ENCODE assay signal across 12 cellular contexts in genomic region chr2:38748391-38748790, GRCh38. TPM values are rescaled to one million over a fixed set of nuclear protein-coding genes. Genes with fewer than 3 reads are reported as not detected.
DNase-seq lines count a peak whose midpoint lies in the region; ATAC-seq and TF ChIP-seq lines count a peak whose summit lies in the region.
"Had no signal": no experiment of that assay in that cellular context is flagged by ENCODE, and none has a peak within 500 bp of the region (broad histone marks: within the 10 kb centered on the region; RNA-seq: fewer than 3 reads in every experiment).

No MANE protein-coding gene starts in this region.

- no peak for DNase-seq in CD4-positive, alpha-beta memory T cell
- DNase-seq in activated naive CD8-positive, alpha-beta T cell treated with anti-CD3 and anti-CD28 coated beads, Interleukin-2, amount 50 U/mL, for 24 hours: no peak
- no peak for DNase-seq in natural killer cell treated with Interleukin-12 subunit alpha and Interleukin-12 subunit beta and Interleukin-15 and Interleukin-18, amount 100 ng/mL, for 72 hours (ENCODE audit: low spot score)
- no peak for DNase-seq in thyroid gland
- DNase-seq in Kasumi-1 (lab: John Stamatoyannopoulos, UW): no peak
- DNase-seq in foreskin melanocyte: no peak
- no peak for DNase-seq in iPS-NIHi7 (ENCODE audit: extremely low spot score)
- DNase-seq: NCI-H1092 treated with DMSO at 0.1 percent for 48 hours, NCI-H82, ovary, transverse colon had no signal

- no peak for TF ChIP-seq POLR2A in thyroid gland (IDR thresholded peaks at IDR 0.05)

- no peak for ATAC-seq in activated naive CD8-positive, alpha-beta T cell treated with anti-CD3 and anti-CD28 coated beads, Interleukin-2, amount 50 U/mL, for 24 hours
- no peak for ATAC-seq in natural killer cell treated with Interleukin-12 subunit alpha and Interleukin-12 subunit beta and Interleukin-15 and Interleukin-18, amount 100 ng/mL, for 72 hours

- CTCF ChIA-PET in CD4-positive, alpha-beta memory T cell (lab: Charles Lee; ENCODE audit: partially characterized antibody): interaction anchor here (0.6 to 4.4 kb wide), 6 partner anchors 22 to 167 kb away, joined by 3 to 27 read pairs (median 4); no protein-coding TSS in a partner anchor

- H3K27me3 Mint-ChIP-seq in CD4-positive, alpha-beta memory T cell: peaks cover 0 to 3% of the 10 kb centered on the region in 2 donors
- H3K27me3 Mint-ChIP-seq in IgD-negative memory B cell: peaks cover 3% of the 10 kb centered on the region
- peaks cover 3% of the 10 kb centered on the region for H3K27me3 Mint-ChIP-seq in activated naive CD8-positive, alpha-beta T cell treated with anti-CD3 and anti-CD28 coated beads, Interleukin-2, amount 50 U/mL, for 24 hours
- H3K27me3 Mint-ChIP-seq in natural killer cell treated with Interleukin-12 subunit alpha and Interleukin-12 subunit beta and Interleukin-15 and Interleukin-18, amount 100 ng/mL, for 72 hours: no peaks in the 10 kb centered on the region

- H3K27ac Mint-ChIP-seq in CD4-positive, alpha-beta memory T cell: peak overlapping the region; percentile 86 to 99 (median 96)
- H3K27ac Mint-ChIP-seq in IgD-negative memory B cell: peak overlapping the region; percentile 90 to 99 (median 93)
- peak overlapping the region; percentile 99 for H3K27ac Mint-ChIP-seq in activated naive CD8-positive, alpha-beta T cell treated with anti-CD3 and anti-CD28 coated beads, Interleukin-2, amount 50 U/mL, for 24 hours
- peak overlapping the region; percentile 99 to 100 for H3K27ac Mint-ChIP-seq in natural killer cell treated with Interleukin-12 subunit alpha and Interleukin-12 subunit beta and Interleukin-15 and Interleukin-18, amount 100 ng/mL, for 72 hours

- no peak for TF ChIP-seq CTCF in thyroid gland (IDR thresholded peaks at IDR 0.05)

- H3K36me3 Mint-ChIP-seq in CD4-positive, alpha-beta memory T cell: peaks cover 69 to 81% of the 10 kb centered on the region in 2 donors
- peaks cover 22% of the 10 kb centered on the region for H3K36me3 Mint-ChIP-seq in IgD-negative memory B cell
- H3K36me3 Mint-ChIP-seq in activated naive CD8-positive, alpha-beta T cell treated with anti-CD3 and anti-CD28 coated beads, Interleukin-2, amount 50 U/mL, for 24 hours (ENCODE audit: low read depth): peaks cover 76% of the 10 kb centered on the region
- peaks cover 59% of the 10 kb centered on the region for H3K36me3 Mint-ChIP-seq in natural killer cell treated with Interleukin-12 subunit alpha and Interleukin-12 subunit beta and Interleukin-15 and Interleukin-18, amount 100 ng/mL, for 72 hours

- POLR2A ChIA-PET in CD4-positive, alpha-beta memory T cell (lab: Charles Lee; ENCODE audit: partially characterized antibody): interaction anchor here (0.6 to 8.0 kb wide), 12 partner anchors 7 to 389 kb away, joined by 3 to 327 read pairs (median 4); partner anchors contain the start of genes GALM, GEMIN6 and HNRNPLL

- H3K9me3 ChIP-seq in CD4-positive, alpha-beta memory T cell (ENCODE audit: control insufficient read depth in 1 of 2, low read length in 2 of 2): no peaks in the 10 kb centered on the region
- H3K9me3 ChIP-seq in thyroid gland: no peaks in the 10 kb centered on the region
- H3K9me3 ChIP-seq: ovary, transverse colon had no signal

- H3K4me3 ChIP-seq in CD4-positive, alpha-beta memory T cell (ENCODE audit: low read length in 2 of 2): peak overlapping the region in 1 of 2 donors; percentile 3
- no peak overlapping the region for H3K4me3 ChIP-seq in thyroid gland (replicated peaks in 1 of 3)
- H3K4me3 ChIP-seq: ovary had no signal

- H3K4me1 ChIP-seq in CD4-positive, alpha-beta memory T cell (ENCODE audit: insufficient read depth, low read length): peaks cover 75% of the 10 kb centered on the region
- H3K4me1 ChIP-seq in thyroid gland: peaks cover 9 to 18% of the 10 kb centered on the region in 2 donors

- peak overlapping the region; percentile 93 for H3K27ac ChIP-seq in CD4-positive, alpha-beta memory T cell (ENCODE audit: low read depth, low read length)
- H3K27ac ChIP-seq in thyroid gland: no peak overlapping the region
- H3K27ac ChIP-seq: ovary had no signal

- H3K9me3 Mint-ChIP-seq in CD4-positive, alpha-beta memory T cell: peaks cover 0 to 22% (median 1%) of the 10 kb centered on the region in 8 donors
- H3K9me3 Mint-ChIP-seq in IgD-negative memory B cell: peaks cover 0 to 3% (median 0%) of the 10 kb centered on the region in 3 donors
- H3K9me3 Mint-ChIP-seq in activated naive CD8-positive, alpha-beta T cell treated with anti-CD3 and anti-CD28 coated beads, Interleukin-2, amount 50 U/mL, for 24 hours: no peaks in the 10 kb centered on the region
- no peaks in the 10 kb centered on the region for H3K9me3 Mint-ChIP-seq in natural killer cell treated with Interleukin-12 subunit alpha and Interleukin-12 subunit beta and Interleukin-15 and Interleukin-18, amount 100 ng/mL, for 72 hours

- H3K4me3 Mint-ChIP-seq in CD4-positive, alpha-beta memory T cell: peak overlapping the region; percentile 98 to 100 (median 100)
- peak overlapping the region; percentile 8 to 99 (median 84) for H3K4me3 Mint-ChIP-seq in IgD-negative memory B cell
- H3K4me3 Mint-ChIP-seq in activated naive CD8-positive, alpha-beta T cell treated with anti-CD3 and anti-CD28 coated beads, Interleukin-2, amount 50 U/mL, for 24 hours: peak overlapping the region; percentile 98
- H3K4me3 Mint-ChIP-seq in natural killer cell treated with Interleukin-12 subunit alpha and Interleukin-12 subunit beta and Interleukin-15 and Interleukin-18, amount 100 ng/mL, for 72 hours: peak overlapping the region; percentile 100

- no peaks in the 10 kb centered on the region for H3K27me3 ChIP-seq in CD4-positive, alpha-beta memory T cell (ENCODE audit: insufficient read depth, low read length)
- H3K27me3 ChIP-seq in thyroid gland: no peaks in the 10 kb centered on the region
- H3K27me3 ChIP-seq: ovary, transverse colon had no signal

- peaks cover 64% of the 10 kb centered on the region for H3K36me3 ChIP-seq in CD4-positive, alpha-beta memory T cell (ENCODE audit: insufficient read depth, low read length)
- H3K36me3 ChIP-seq in thyroid gland: peaks cover 56 to 57% of the 10 kb centered on the region in 2 donors
- H3K36me3 ChIP-seq: ovary had no signal

- peaks cover 58 to 90% (median 67%) of the 10 kb centered on the region in 4 donors for H3K4me1 Mint-ChIP-seq in CD4-positive, alpha-beta memory T cell
- H3K4me1 Mint-ChIP-seq in IgD-negative memory B cell: peaks cover 39 to 58% (median 49%) of the 10 kb centered on the region in 3 donors
- peaks cover 79% of the 10 kb centered on the region for H3K4me1 Mint-ChIP-seq in activated naive CD8-positive, alpha-beta T cell treated with anti-CD3 and anti-CD28 coated beads, Interleukin-2, amount 50 U/mL, for 24 hours
- peaks cover 68 to 70% of the 10 kb centered on the region in 2 donors for H3K4me1 Mint-ChIP-seq in natural killer cell treated with Interleukin-12 subunit alpha and Interleukin-12 subunit beta and Interleukin-15 and Interleukin-18, amount 100 ng/mL, for 72 hours (ENCODE audit: low read depth in 2 of 2)

- WGBS in thyroid gland, 2 donors: 86 to 92% methylated on average over 9 of the region's 9 CpGs

- intact Hi-C loops in CD4-positive, alpha-beta memory T cell (cut with micrococcal nuclease): no loop called here
- intact Hi-C loops in thyroid gland (cut with DNase I): no loop called here

RNA-seq across cellular contexts. Expression of gene SRSF7, which starts 2.8 kb away (rescaled TPM):
- 100 to 1,000 TPM; 314 to 333 TPM for total RNA-seq in CD4-positive, alpha-beta memory T cell
- polyA plus RNA-seq in CD4-positive, alpha-beta memory T cell: 100 to 1,000 TPM; 177 to 202 TPM
- polyA plus RNA-seq in IgD-negative memory B cell: 284 TPM
- 100 to 1,000 TPM; 238 to 389 TPM for total RNA-seq in natural killer cell treated with Interleukin-12 subunit alpha and Interleukin-12 subunit beta and Interleukin-15 and Interleukin-18, amount 100 ng/mL, for 72 hours
- 100 to 1,000 TPM in 3 of 4 donors, 10 to 100 TPM in 1; 80.8 to 121 (median 117) TPM for total RNA-seq in thyroid gland

RNA-seq across cellular contexts. Expression of gene GEMIN6, which starts 29.6 kb away (rescaled TPM):
- total RNA-seq in CD4-positive, alpha-beta memory T cell: 10 to 100 TPM; 15.1 to 15.5 TPM
- 10 to 100 TPM in 1 of 2 donors, 1 to 10 TPM in 1; 5.9 to 15.5 TPM for polyA plus RNA-seq in CD4-positive, alpha-beta memory T cell
- 12.3 TPM for polyA plus RNA-seq in IgD-negative memory B cell
- total RNA-seq in natural killer cell treated with Interleukin-12 subunit alpha and Interleukin-12 subunit beta and Interleukin-15 and Interleukin-18, amount 100 ng/mL, for 72 hours: 10 to 100 TPM; 16.4 to 23.1 TPM
- 10 to 100 TPM in 1 of 4 donors, 1 to 10 TPM in 3; 6.6 to 12.1 (median 9.1) TPM for total RNA-seq in thyroid gland
